8 cellular contexts compared by ENCODE assay signal in the genomic region with DNA sequence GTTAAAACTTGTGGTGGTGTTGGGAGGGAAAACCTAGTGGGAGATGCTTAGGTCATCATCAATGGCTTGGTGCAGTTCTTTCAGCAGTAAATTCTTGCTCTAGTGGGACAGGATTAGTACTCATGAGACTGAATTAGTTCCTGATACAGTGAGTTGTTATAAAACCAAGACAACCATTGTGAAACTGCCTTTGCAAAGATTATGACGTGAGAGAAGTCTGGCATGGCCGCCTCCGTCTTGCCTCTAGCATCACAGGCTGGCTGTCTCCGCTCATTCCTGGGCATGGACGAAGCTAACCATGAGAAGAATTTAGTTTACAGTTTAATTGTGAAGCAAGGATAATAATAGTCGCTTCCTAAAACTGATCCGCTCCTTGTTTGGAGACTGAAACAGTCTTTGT.
A peak's percentile ranks its signal among the peaks of the same experiment; 100 is the strongest.
DNase-seq lines count a peak whose midpoint lies in the region; ATAC-seq lines count a peak whose summit lies in the region.
"Had no signal": no experiment of that assay in that cellular context is flagged by ENCODE, and none has a peak within 500 bp of the region (broad histone marks: within the 10 kb centered on the region; RNA-seq: fewer than 3 reads in every experiment).

No MANE protein-coding gene starts in this region.

- peak; percentile 69 for ATAC-seq in GM19351 (IDR thresholded peaks at IDR 0.05; ENCODE audit: unreplicated experiment)
- ATAC-seq in HG03045 (IDR thresholded peaks at IDR 0.05; ENCODE audit: unreplicated experiment): peak; percentile 67
- ATAC-seq: K562 had no signal

- DNase-seq in SKM-1 treated with dmso at 0.1 percent for 144 hours (lab: John Stamatoyannopoulos, UW; ENCODE audit: unreplicated experiment) (peak; percentile 15), stromal cell of bone marrow (ENCODE audit: low read depth) (peak; percentile 18), NCI-H524 (lab: John Stamatoyannopoulos, UW) (no peak)
- DNase-seq in stimulated activated CD4-positive, alpha-beta T cell treated with anti-CD3 and anti-CD28 coated beads, Interleukin-2, amount 100 ng/mL, for 24 hours: no peak
- no peak for DNase-seq in stimulated activated CD8-positive, alpha-beta memory T cell treated with anti-CD3 and anti-CD28 coated beads, Interleukin-4, amount 100 ng/mL, for 48 hours

Comparison
In these comparisons a context has a peak if more than half of its experiments do, and no peak if none do; other contexts are left out.
1. DNase-seq: peak in SKM-1 treated with dmso at 0.1 percent for 144 hours (single experiment) and stromal cell of bone marrow (single experiment); none in stimulated activated CD4-positive, alpha-beta T cell treated with anti-CD3 and anti-CD28 coated beads, Interleukin-2, amount 100 ng/mL, for 24 hours (0 of 2), NCI-H524 (0 of 2) and stimulated activated CD8-positive, alpha-beta memory T cell treated with anti-CD3 and anti-CD28 coated beads, Interleukin-4, amount 100 ng/mL, for 48 hours (single experiment).